Comparison of ENCODE assay signal across 12 cellular contexts in the genomic region with DNA sequence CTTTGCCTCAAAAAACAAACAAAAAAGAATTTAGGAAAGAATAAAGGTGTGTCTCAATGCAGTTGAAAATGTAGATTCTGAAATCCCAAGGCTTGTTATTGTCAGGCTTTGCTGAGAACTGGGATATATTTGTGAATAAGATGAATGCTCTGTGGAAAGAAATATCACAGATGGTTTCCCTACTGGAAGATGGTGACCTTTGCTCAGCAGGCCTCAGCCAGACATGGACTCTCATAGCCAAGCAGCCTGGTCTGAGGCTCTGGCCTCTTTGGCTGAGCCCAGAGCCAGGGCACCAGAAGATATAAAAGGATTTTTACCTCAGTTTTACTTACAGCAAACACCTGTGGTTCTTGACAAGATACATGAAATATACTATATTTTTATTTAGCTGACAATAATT. TPM values are rescaled to one million over a fixed set of nuclear protein-coding genes. Genes with fewer than 3 reads are reported as not detected.
"Had no signal": no experiment of that assay in that cellular context is flagged by ENCODE, and none has a peak within 500 bp of the region (broad histone marks: within the 10 kb centered on the region; RNA-seq: fewer than 3 reads in every experiment).

No MANE protein-coding gene starts in this region.

- H3K36me3 ChIP-seq: HAP-1 had no signal

- H3K27ac ChIP-seq: GM23248 had no signal

- DNase-seq: GM23248, GOT3, H7, H9, HCEC 1CT, HFFc6 had no signal

- H3K4me1 ChIP-seq: HAP-1 had no signal

- FAIRE-seq: H1, H54 had no signal

- H3K4me3 ChIP-seq: GM23248, GM23338, HAP-1 had no signal

- H3K9me3 ChIP-seq: HAP-1 had no signal

- ATAC-seq: GM23338, HCT116 had no signal

RNA-seq across cellular contexts. Expression of gene AGXT2, which starts 37.1 kb away (rescaled TPM):
- total RNA-seq: GM23248, GM23338, H1, H4, H7, H9, HFFc6 had no signal
- polyA plus RNA-seq: GM23248, GM23338, H1 had no signal
